12 cellular contexts compared by ENCODE assay signal in genomic region chr4:26140150-26140898, GRCh38.
DNase-seq lines count a peak whose midpoint lies in the region; ATAC-seq and TF ChIP-seq lines count a peak whose summit lies in the region.
"Had no signal": no experiment of that assay in that cellular context is flagged by ENCODE, and none has a peak within 500 bp of the region (broad histone marks: within the 10 kb centered on the region; RNA-seq: fewer than 3 reads in every experiment).

No MANE protein-coding gene starts in this region.

- no peak overlapping the region for H3K4me3 ChIP-seq in uterus
- H3K4me3 ChIP-seq: BLaER1 had no signal

- intact Hi-C loops in activated T-helper 1 cell treated with anti-CD3 and anti-CD28 coated beads, Interleukin-12 subunit alpha, Interleukin-12 subunit beta, Interleukin-2, Interleukin-4 antibody, amounts not matched to agents 30 ng/mL and 10 ng/mL and 1 ng/mL, durations not matched to agents 14 hours and 24 hours and 36 hours (cut with micrococcal nuclease), result loop anchor here (5.0 kb wide), 1 partner anchor 153 kb away; no protein-coding TSS in a partner anchor
- intact Hi-C loops in uterus (cut with DNase I; ENCODE audit: low total_unique reads), result no loop called here

- H3K4me1 ChIP-seq in uterus, result no peaks in the 10 kb centered on the region

- DNase-seq in activated T-cell treated with anti-CD3 and anti-CD28 coated beads, Interleukin-2, amount 50 U/mL, for 72 hours, result no peak
- no peak for DNase-seq in activated T-cell treated with anti-CD3 and anti-CD28 coated beads, Interleukin-2, amount 50 U/mL, for 1 hour
- DNase-seq in activated T-helper 1 cell treated with anti-CD3 and anti-CD28 coated beads, Interleukin-12 subunit alpha, Interleukin-12 subunit beta, Interleukin-2, Interleukin-4 antibody, amounts not matched to agents 30 ng/mL and 10 ng/mL and 1 ng/mL, durations not matched to agents 14 hours and 24 hours and 36 hours (ENCODE audit: low spot score), result no peak
- DNase-seq in iPS-NIHi7 (ENCODE audit: extremely low spot score) (peak; percentile 36), uterus (peak; percentile 30 to 67), progenitor cell of endocrine pancreas (ENCODE audit: low spot score, unreplicated experiment) (no peak), HPDE6-E6E7 (ENCODE audit: extremely low spot score) (no peak), AML-193 (lab: John Stamatoyannopoulos, UW) (no peak)
- DNase-seq: effector CD8-positive, alpha-beta T cell; Karpas-422; NCI-H748 treated with DMSO at 0.1 percent for 48 hours had no signal

- H3K36me3 ChIP-seq in uterus, result no peaks in the 10 kb centered on the region
- H3K36me3 ChIP-seq: BLaER1 had no signal

- H3K4me3 Mint-ChIP-seq in activated T-cell treated with anti-CD3 and anti-CD28 coated beads, Interleukin-2, amount 50 U/mL, for 72 hours, result peak overlapping the region; percentile 7 to 18
- no peak overlapping the region for H3K4me3 Mint-ChIP-seq in activated T-helper 1 cell treated with anti-CD3 and anti-CD28 coated beads, Interleukin-12 subunit alpha, Interleukin-12 subunit beta, Interleukin-2, Interleukin-4 antibody, amounts not matched to agents 30 ng/mL and 10 ng/mL and 1 ng/mL, durations not matched to agents 14 hours and 24 hours and 36 hours
- H3K4me3 Mint-ChIP-seq in progenitor cell of endocrine pancreas (ENCODE audit: low read depth), result no peak overlapping the region

- H3K4me1 Mint-ChIP-seq in activated T-cell treated with anti-CD3 and anti-CD28 coated beads, Interleukin-2, amount 50 U/mL, for 72 hours (ENCODE audit: low read depth), result peaks cover 43% of the 10 kb centered on the region
- H3K4me1 Mint-ChIP-seq in activated T-helper 1 cell treated with anti-CD3 and anti-CD28 coated beads, Interleukin-12 subunit alpha, Interleukin-12 subunit beta, Interleukin-2, Interleukin-4 antibody, amounts not matched to agents 30 ng/mL and 10 ng/mL and 1 ng/mL, durations not matched to agents 14 hours and 24 hours and 36 hours (ENCODE audit: low read depth), result peaks cover 58% of the 10 kb centered on the region
- H3K4me1 Mint-ChIP-seq in progenitor cell of endocrine pancreas (ENCODE audit: low read depth), result peaks cover 23% of the 10 kb centered on the region

- no peaks in the 10 kb centered on the region for H3K27me3 ChIP-seq in uterus
- H3K27me3 ChIP-seq: BLaER1 had no signal

- peak overlapping the region; percentile 62 to 88 for H3K27ac ChIP-seq in uterus
- H3K27ac ChIP-seq: BLaER1 had no signal

- TF ChIP-seq POLR2A in uterus (IDR thresholded peaks at IDR 0.05), result no peak

- H3K27me3 Mint-ChIP-seq in activated T-cell treated with anti-CD3 and anti-CD28 coated beads, Interleukin-2, amount 50 U/mL, for 72 hours (ENCODE audit: low read depth), result peaks cover 5% of the 10 kb centered on the region
- H3K27me3 Mint-ChIP-seq in activated T-helper 1 cell treated with anti-CD3 and anti-CD28 coated beads, Interleukin-12 subunit alpha, Interleukin-12 subunit beta, Interleukin-2, Interleukin-4 antibody, amounts not matched to agents 30 ng/mL and 10 ng/mL and 1 ng/mL, durations not matched to agents 14 hours and 24 hours and 36 hours (ENCODE audit: insufficient read depth), result no peaks in the 10 kb centered on the region
- no peaks in the 10 kb centered on the region for H3K27me3 Mint-ChIP-seq in progenitor cell of endocrine pancreas

- H3K36me3 Mint-ChIP-seq in activated T-cell treated with anti-CD3 and anti-CD28 coated beads, Interleukin-2, amount 50 U/mL, for 72 hours (ENCODE audit: insufficient read depth in 2 of 2), result peaks cover 4% of the 10 kb centered on the region in 2 donors
- peaks cover 15% of the 10 kb centered on the region for H3K36me3 Mint-ChIP-seq in activated T-helper 1 cell treated with anti-CD3 and anti-CD28 coated beads, Interleukin-12 subunit alpha, Interleukin-12 subunit beta, Interleukin-2, Interleukin-4 antibody, amounts not matched to agents 30 ng/mL and 10 ng/mL and 1 ng/mL, durations not matched to agents 14 hours and 24 hours and 36 hours (ENCODE audit: low read depth)
- no peaks in the 10 kb centered on the region for H3K36me3 Mint-ChIP-seq in progenitor cell of endocrine pancreas (ENCODE audit: insufficient read depth)

- H3K9me3 ChIP-seq in uterus, result no peaks in the 10 kb centered on the region
- H3K9me3 ChIP-seq: BLaER1 had no signal

- TF ChIP-seq CTCF in uterus (IDR thresholded peaks at IDR 0.05), result no peak
- TF ChIP-seq CTCF in progenitor cell of endocrine pancreas (IDR thresholded peaks at IDR 0.05; ENCODE audit: unreplicated experiment), result no peak

- H3K27ac Mint-ChIP-seq in activated T-cell treated with anti-CD3 and anti-CD28 coated beads, Interleukin-2, amount 50 U/mL, for 72 hours, result no peak overlapping the region
- peak overlapping the region; percentile 61 for H3K27ac Mint-ChIP-seq in activated T-helper 1 cell treated with anti-CD3 and anti-CD28 coated beads, Interleukin-12 subunit alpha, Interleukin-12 subunit beta, Interleukin-2, Interleukin-4 antibody, amounts not matched to agents 30 ng/mL and 10 ng/mL and 1 ng/mL, durations not matched to agents 14 hours and 24 hours and 36 hours
- no peak overlapping the region for H3K27ac Mint-ChIP-seq in progenitor cell of endocrine pancreas

- ATAC-seq in activated T-cell treated with anti-CD3 and anti-CD28 coated beads, Interleukin-2, amount 50 U/mL, for 72 hours (replicated peaks in 1 of 2), result peak; percentile 15 to 24

- H3K9me3 Mint-ChIP-seq in activated T-cell treated with anti-CD3 and anti-CD28 coated beads, Interleukin-2, amount 50 U/mL, for 72 hours, result peaks cover 0 to 1% of the 10 kb centered on the region in 2 donors
- peaks cover 27% of the 10 kb centered on the region for H3K9me3 Mint-ChIP-seq in activated T-helper 1 cell treated with anti-CD3 and anti-CD28 coated beads, Interleukin-12 subunit alpha, Interleukin-12 subunit beta, Interleukin-2, Interleukin-4 antibody, amounts not matched to agents 30 ng/mL and 10 ng/mL and 1 ng/mL, durations not matched to agents 14 hours and 24 hours and 36 hours
- no peaks in the 10 kb centered on the region for H3K9me3 Mint-ChIP-seq in progenitor cell of endocrine pancreas (ENCODE audit: low read depth)

Comparison
In these comparisons a context has a peak if more than half of its experiments do, and no peak if none do; other contexts are left out.
1. DNase-seq: peak in iPS-NIHi7 (single experiment) and uterus (2 of 2); none in activated T-cell treated with anti-CD3 and anti-CD28 coated beads, Interleukin-2, amount 50 U/mL, for 72 hours (0 of 2), activated T-cell treated with anti-CD3 and anti-CD28 coated beads, Interleukin-2, amount 50 U/mL, for 1 hour (single experiment), activated T-helper 1 cell treated with anti-CD3 and anti-CD28 coated beads, Interleukin-12 subunit alpha, Interleukin-12 subunit beta, Interleukin-2, Interleukin-4 antibody, amounts not matched to agents 30 ng/mL and 10 ng/mL and 1 ng/mL, durations not matched to agents 14 hours and 24 hours and 36 hours (single experiment), progenitor cell of endocrine pancreas (single experiment), HPDE6-E6E7 (single experiment) and AML-193 (0 of 2).
2. H3K4me3 Mint-ChIP-seq: peak in activated T-cell treated with anti-CD3 and anti-CD28 coated beads, Interleukin-2, amount 50 U/mL, for 72 hours (2 of 2); none in activated T-helper 1 cell treated with anti-CD3 and anti-CD28 coated beads, Interleukin-12 subunit alpha, Interleukin-12 subunit beta, Interleukin-2, Interleukin-4 antibody, amounts not matched to agents 30 ng/mL and 10 ng/mL and 1 ng/mL, durations not matched to agents 14 hours and 24 hours and 36 hours (single experiment) and progenitor cell of endocrine pancreas (single experiment).